Comparison of ENCODE assay signal across 22 cellular contexts in the genomic region with DNA sequence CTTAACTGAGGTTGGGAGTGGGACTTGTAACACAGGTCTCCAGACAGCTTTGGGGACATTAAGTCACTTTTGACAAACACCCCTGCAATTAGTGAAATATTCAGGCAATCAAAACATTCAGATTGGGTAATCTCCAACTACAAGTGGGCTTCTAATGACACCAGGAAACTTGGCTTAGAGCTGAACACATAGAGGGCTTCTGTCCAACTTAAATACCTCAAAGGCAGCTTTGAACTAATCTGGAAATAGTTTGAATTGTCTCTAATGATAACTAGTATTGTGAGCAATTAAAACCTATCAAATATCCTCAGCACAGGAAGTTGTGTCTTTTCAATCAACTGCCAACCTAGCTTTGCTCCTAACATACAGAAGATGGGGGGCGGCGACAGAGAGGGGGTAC. TPM values are rescaled to one million over a fixed set of nuclear protein-coding genes. Genes with fewer than 3 reads are reported as not detected.
DNase-seq lines count a peak whose midpoint lies in the region; ATAC-seq, FAIRE-seq and TF ChIP-seq lines count a peak whose summit lies in the region.
"Had no signal": no experiment of that assay in that cellular context is flagged by ENCODE, and none has a peak within 500 bp of the region (broad histone marks: within the 10 kb centered on the region; RNA-seq: fewer than 3 reads in every experiment).

No MANE protein-coding gene starts in this region.

- H3K36me3 ChIP-seq in PC-3 (ENCODE audit: low read depth, low read length): no peaks in the 10 kb centered on the region
- no peaks in the 10 kb centered on the region for H3K36me3 ChIP-seq in K562 (ENCODE audit: control insufficient read depth, insufficient read depth, low read length)
- H3K36me3 ChIP-seq: BE2C had no signal

- WGBS in K562 (ENCODE audit: insufficient coverage, low coverage, missing lambda C conversion rate): 78% methylated on average over 2 of the region's 2 CpGs

- H4K20me1 ChIP-seq in PC-3 (ENCODE audit: low read length) (no peaks in the 10 kb centered on the region), K562 (replicated peaks; ENCODE audit: control insufficient read depth, insufficient read depth, low read length) (no peaks in the 10 kb centered on the region; the same call in 1 of the 2 replicates)

- in situ Hi-C loops in K562 (cut with MboI): no loop called here

- H3K9ac ChIP-seq in PC-3 (ENCODE audit: low read length) (no peak overlapping the region), K562 (ENCODE audit: insufficient read depth in 1 of 2, low read depth in 2 of 2, low read length in 2 of 2) (no peak overlapping the region)

- intact Hi-C loops in PC-3 (cut with micrococcal nuclease) (no loop called here), K562 (cut with micrococcal nuclease) (no loop called here)

- no peak for TF ChIP-seq RAD21 in K562 (CRISPR knock-in tag; conservative IDR thresholded peaks at IDR 0.05 in 1 of 2, IDR thresholded peaks at IDR 0.05 in 1 of 2)

- no peaks in the 10 kb centered on the region for H3K9me3 Mint-ChIP-seq in activated T-helper 17 cell treated with anti-CD3 and anti-CD28 coated beads, Interleukin-2, amount 50 U/mL, for 72 hours
- H3K9me3 Mint-ChIP-seq: HFFc6 had no signal

- H3K4me1 Mint-ChIP-seq in activated T-helper 17 cell treated with anti-CD3 and anti-CD28 coated beads, Interleukin-2, amount 50 U/mL, for 72 hours: no peaks in the 10 kb centered on the region

- no peaks in the 10 kb centered on the region for H3K36me3 Mint-ChIP-seq in activated T-helper 17 cell treated with anti-CD3 and anti-CD28 coated beads, Interleukin-2, amount 50 U/mL, for 72 hours (ENCODE audit: low read depth)
- H3K36me3 Mint-ChIP-seq: CD4-positive, CD25-positive, alpha-beta regulatory T cell had no signal

- FAIRE-seq in K562 (lab: Jason Lieb, UNC): peak; percentile 11
- no peak for FAIRE-seq in RCC 7860 (lab: Jason Lieb, UNC)
- FAIRE-seq: A204.1, GM12892, GM18507 had no signal

- no peak for TF ChIP-seq CTCF in PC-3 (conservative IDR thresholded peaks at IDR 0.05; ENCODE audit: low read depth, low read length)
- TF ChIP-seq CTCF in K562 (IDR thresholded peaks at IDR 0.05 in 2 of 3, conservative IDR thresholded peaks at IDR 0.05 in 1 of 3; ENCODE audit: insufficient read depth in 2 of 3, low read depth in 1 of 3, low read length in 3 of 3): no peak

- no peak overlapping the region for H3K4me3 Mint-ChIP-seq in activated T-helper 17 cell treated with anti-CD3 and anti-CD28 coated beads, Interleukin-2, amount 50 U/mL, for 72 hours
- H3K4me3 Mint-ChIP-seq: CD4-positive, CD25-positive, alpha-beta regulatory T cell; HFFc6 had no signal

- H3K79me2 ChIP-seq in PC-3 (ENCODE audit: low read length): no peaks in the 10 kb centered on the region
- no peaks in the 10 kb centered on the region for H3K79me2 ChIP-seq in K562 (ENCODE audit: control insufficient read depth, insufficient read depth, low read length)

- no peaks in the 10 kb centered on the region for H3F3A ChIP-seq in PC-3 (ENCODE audit: low read length, unreplicated experiment)

- H3K27ac ChIP-seq in PC-3 (ENCODE audit: low read length) (no peak overlapping the region), K562 (ENCODE audit: extremely low read depth, low read depth, low read length) (no peak overlapping the region)
- H3K27ac ChIP-seq: HL-60 had no signal

- peaks cover 13% of the 10 kb centered on the region for H3K4me1 ChIP-seq in PC-3 (ENCODE audit: insufficient read depth, low read length)
- peaks cover 3 to 12% of the 10 kb centered on the region in 2 experiments; a peak in 4 of 5 replicates for H3K4me1 ChIP-seq in K562 (replicated peaks in 1 of 2; ENCODE audit: control insufficient read depth in 2 of 2, insufficient read depth in 2 of 2, low read length in 2 of 2)
- H3K4me1 ChIP-seq: BE2C had no signal

- H3K4me3 ChIP-seq in PC-3 (ENCODE audit: low read length) (no peak overlapping the region), K562 (no peak overlapping the region)

- H3K27me3 ChIP-seq in PC-3 (ENCODE audit: low read length) (no peaks in the 10 kb centered on the region), K562 (ENCODE audit: control insufficient read depth in 2 of 2, insufficient read depth in 2 of 2, low read length in 2 of 2) (no peaks in the 10 kb centered on the region)
- H3K27me3 ChIP-seq: BE2C had no signal

- no peaks in the 10 kb centered on the region for H3K27me3 Mint-ChIP-seq in activated T-helper 17 cell treated with anti-CD3 and anti-CD28 coated beads, Interleukin-2, amount 50 U/mL, for 72 hours
- H3K27me3 Mint-ChIP-seq: CD4-positive, CD25-positive, alpha-beta regulatory T cell had no signal

- POLR2A ChIA-PET in PC-3 (lab: Charles Lee; ENCODE audit: unreplicated experiment): no interaction called here
- POLR2A ChIA-PET in K562 (lab: Yijun Ruan, JAX): interaction anchor here (1.5 to 2.3 kb wide), 2 partner anchors 12 to 34 kb away, joined by 4 read pairs; no protein-coding TSS in a partner anchor

- BruUV-seq in PC-3 (replicated peaks; lab: Mats Ljungman, UMichigan) (no TSS peak), K562 (replicated peaks; lab: Mats Ljungman, UMichigan) (no TSS peak)

- TF ChIP-seq EP300 in K562 (IDR thresholded peaks at IDR 0.05; ENCODE audit: low read length): no peak

- no peak for DNase-seq in PC-3
- DNase-seq in K562 (ENCODE audit: extremely low read depth in 1 of 4, low spot score in 3 of 4): no peak
- DNase-seq in iris pigment epithelial cell (ENCODE audit: low read depth): peak; percentile 20
- no peak for DNase-seq in RCC 7860 (ENCODE audit: low spot score)
- DNase-seq in SKM-1 (lab: John Stamatoyannopoulos, UW; ENCODE audit: unreplicated experiment): no peak
- DNase-seq in DMS114 treated with DMSO at 0.1 percent for 48 hours (lab: John Stamatoyannopoulos, UW; ENCODE audit: unreplicated experiment): no peak
- DNase-seq: ACHN; BE2C; C1 segment of cervical spinal cord; Caco-2; CD4-positive, CD25-positive, alpha-beta regulatory T cell; DND-41; GDM1; GOT3; HFFc6 had no signal

- H3K4me2 ChIP-seq in PC-3 (ENCODE audit: low read length) (0 out of 2 replicates have a peak overlapping the region, but pooled peaks have one; percentile 41), K562 (ENCODE audit: insufficient read depth, low read length) (no peak overlapping the region)

- no peak for ATAC-seq in PC-3
- no peak for ATAC-seq in activated T-helper 17 cell treated with anti-CD3 and anti-CD28 coated beads, Interleukin-2, amount 50 U/mL, for 72 hours (replicated peaks)
- no peak for ATAC-seq in K562
- ATAC-seq in GM19467 (IDR thresholded peaks at IDR 0.05; ENCODE audit: unreplicated experiment): no peak
- ATAC-seq: HCT116 had no signal

- CTCF ChIA-PET in PC-3 (lab: Charles Lee): no interaction called here
- CTCF ChIA-PET in K562 (lab: Yijun Ruan, JAX; ENCODE audit: low intra/inter-chr PET ratio): no interaction called here

- TF ChIP-seq POLR2A in K562 (conservative IDR thresholded peaks at IDR 0.05): no peak

- peak overlapping the region; percentile 58 for H3K27ac Mint-ChIP-seq in activated T-helper 17 cell treated with anti-CD3 and anti-CD28 coated beads, Interleukin-2, amount 50 U/mL, for 72 hours
- H3K27ac Mint-ChIP-seq: CD4-positive, CD25-positive, alpha-beta regulatory T cell; HFFc6 had no signal

- no peaks in the 10 kb centered on the region for H3K9me1 ChIP-seq in K562 (ENCODE audit: control insufficient read depth, insufficient read depth, low read length)

- H3K9me2 ChIP-seq in PC-3 (replicated peaks; ENCODE audit: low read length): no peaks in the 10 kb centered on the region

- H2AFZ ChIP-seq in PC-3 (ENCODE audit: low read length) (no peak overlapping the region), K562 (ENCODE audit: low read depth, low read length) (no peak overlapping the region)

- H3K9me3 ChIP-seq in PC-3 (ENCODE audit: low read length) (no peaks in the 10 kb centered on the region), K562 (replicated peaks; ENCODE audit: control insufficient read depth, insufficient read depth, low read depth, low read length) (no peaks in the 10 kb centered on the region)
- H3K9me3 ChIP-seq: BE2C, Caco-2 had no signal

RNA-seq across cellular contexts. Expression of a gene that starts 5.1 kb away (rescaled TPM):
- 0.12 TPM in 1 of 2 replicates, not detected in the other for total RNA-seq in PC-3 (2014; rRNA removed)
- 1 to 10 TPM in 1 of 2 donors, under 1 TPM in 1; 0.73 to 3.4 TPM for total RNA-seq in activated T-helper 17 cell treated with anti-CD3 and anti-CD28 coated beads, Interleukin-2, amount 50 U/mL, for 72 hours
- 1.2 and 2.8 TPM in 2 replicates for total RNA-seq in K562 (2011; cell fraction: chromatin; rRNA removed; ENCODE audit: low replicate concordance)
- total RNA-seq in K562 (2011; cell fraction: nucleolus; rRNA removed): 1.6 and 2.0 TPM in 2 replicates
- total RNA-seq in K562 (2011; cell fraction: nucleoplasm; rRNA removed): 1.2 and 1.5 TPM in 2 replicates
- 0.36 and 0.57 TPM in 2 replicates for total RNA-seq in K562 (2014; rRNA removed)
- total RNA-seq in K562 (2014; rRNA removed; fragmentation: Illumina TruSeq; extraction: Trizol): 0.33 and 0.45 TPM in 2 replicates
- total RNA-seq in K562 (2015; rRNA removed; fragmentation: Illumina TruSeq; extraction: Trizol): 0.58 and 0.64 TPM in 2 replicates
- total RNA-seq in K562 (2021): 0.58 and 0.60 TPM in 2 replicates
- polyA plus RNA-seq in K562 (2011; rRNA removed): 0.55 and 0.72 TPM in 2 replicates
- 0.43 and 0.48 TPM in 2 replicates for polyA plus RNA-seq in K562 (2011; cell fraction: cytosol; rRNA removed)
- 0.63 TPM in 2 replicates for polyA plus RNA-seq in K562 (2011; cell fraction: nucleus; rRNA removed)
- 0.62 and 0.97 TPM in 2 replicates for polyA plus RNA-seq in K562 (2012)
- 0.45 and 0.60 TPM in 2 replicates for polyA plus RNA-seq in K562 (2014; fragmentation: Illumina TruSeq; extraction: Trizol)
- polyA plus RNA-seq in K562 (2014; fragmentation: Nextera tagmentation; extraction: Ambion mirVana): under 1 TPM in 1 of 2 experiments, not detected in 1; 0.17 TPM
- 0.49 and 0.71 TPM in 2 replicates for polyA plus RNA-seq in K562 (2014; rRNA removed)
- polyA minus RNA-seq in K562 (2011; rRNA and poly(A)+ RNA removed): 0.42 and 0.81 TPM in 2 replicates
- not detected in 2 replicates for polyA minus RNA-seq in K562 (2011; cell fraction: cytosol; rRNA and poly(A)+ RNA removed)
- polyA minus RNA-seq in K562 (2011; cell fraction: nucleus; rRNA and poly(A)+ RNA removed): 0.22 and 0.27 TPM in 2 replicates

RNA-seq across cellular contexts. Expression of a gene that starts 51.6 kb away (rescaled TPM):
- total RNA-seq in PC-3 (2014; rRNA removed) (6.8 and 7.0 TPM in 2 replicates), K562 (2014; rRNA removed) (7.6 and 7.9 TPM in 2 replicates), K562 (2014; rRNA removed; fragmentation: Illumina TruSeq; extraction: Trizol) (8.3 and 9.1 TPM in 2 replicates), K562 (2015; rRNA removed; fragmentation: Illumina TruSeq; extraction: Trizol) (6.7 and 7.1 TPM in 2 replicates), K562 (2021) (13.4 and 19.8 TPM in 2 replicates)
- total RNA-seq in activated T-helper 17 cell treated with anti-CD3 and anti-CD28 coated beads, Interleukin-2, amount 50 U/mL, for 72 hours: 10 to 100 TPM; 14.8 to 40.6 TPM
- 26.7 and 49.0 TPM in 2 replicates for total RNA-seq in K562 (2011; cell fraction: chromatin; rRNA removed; ENCODE audit: low replicate concordance)
- 16.5 and 18.2 TPM in 2 replicates for total RNA-seq in K562 (2011; cell fraction: nucleolus; rRNA removed)
- total RNA-seq in K562 (2011; cell fraction: nucleoplasm; rRNA removed): 38.7 and 66.3 TPM in 2 replicates
- polyA plus RNA-seq in K562 (2011; rRNA removed) (26.7 and 35.9 TPM in 2 replicates), K562 (2014; fragmentation: Illumina TruSeq; extraction: Trizol) (11.5 and 13.0 TPM in 2 replicates), K562 (2014; fragmentation: Nextera tagmentation; extraction: Ambion mirVana) (10 to 100 TPM in 1 of 2 experiments, 1 to 10 TPM in 1; 9.0 to 11.0 TPM), K562 (2014; rRNA removed) (13.2 and 15.6 TPM in 2 replicates)
- 10.5 and 14.7 TPM in 2 replicates for polyA plus RNA-seq in K562 (2011; cell fraction: cytosol; rRNA removed)
- 49.2 and 59.8 TPM in 2 replicates for polyA plus RNA-seq in K562 (2011; cell fraction: nucleus; rRNA removed)
- polyA plus RNA-seq in K562 (2012): 8.5 and 11.4 TPM in 2 replicates
- polyA minus RNA-seq in K562 (2011; rRNA and poly(A)+ RNA removed): 18.7 and 32.2 TPM in 2 replicates
- polyA minus RNA-seq in K562 (2011; cell fraction: cytosol; rRNA and poly(A)+ RNA removed): 7.8 and 13.7 TPM in 2 replicates
- 24.8 and 26.5 TPM in 2 replicates for polyA minus RNA-seq in K562 (2011; cell fraction: nucleus; rRNA and poly(A)+ RNA removed)
